Comparison of ENCODE assay signal across 11 cellular contexts in genomic region chr14:68392393-68393085, GRCh38.
DNase-seq lines count a peak whose midpoint lies in the region; ATAC-seq, FAIRE-seq and TF ChIP-seq lines count a peak whose summit lies in the region.
"Had no signal": no experiment of that assay in that cellular context is flagged by ENCODE, and none has a peak within 500 bp of the region (broad histone marks: within the 10 kb centered on the region; RNA-seq: fewer than 3 reads in every experiment).

No MANE protein-coding gene starts in this region.

- no peaks in the 10 kb centered on the region for H3K9me3 ChIP-seq in left lung

- BruUV-seq in Calu3 (replicated peaks; lab: Mats Ljungman, UMichigan): no TSS peak

- no peaks in the 10 kb centered on the region for H3K36me3 Mint-ChIP-seq in Calu3 (ENCODE audit: insufficient read depth, unreplicated experiment)

- no peak overlapping the region for H3K4me3 Mint-ChIP-seq in Calu3 (ENCODE audit: low read depth, unreplicated experiment)

- CTCF ChIA-PET in Calu3 (lab: Charles Lee): interaction anchor here (1.3 kb wide), 1 partner anchor 18 kb away, joined by 3 read pairs; no protein-coding TSS in a partner anchor

- peak overlapping the region; percentile 49 for H3K27ac ChIP-seq in angular gyrus (ENCODE audit: low read depth, low read length)
- H3K27ac ChIP-seq in left lung: peak overlapping the region; percentile 65 to 74
- H3K27ac ChIP-seq in skin epidermis: peak overlapping the region in 20 of 21 experiments; percentile 13 to 83 (median 66)
- H3K27ac ChIP-seq: epithelial cell of prostate had no signal

- FAIRE-seq in HTR-8/SVneo (lab: Jason Lieb, UNC): peak; percentile 90

- no peak overlapping the region for H3K4me3 ChIP-seq in left lung
- H3K4me3 ChIP-seq in skin epidermis: no peak overlapping the region

- no peaks in the 10 kb centered on the region for H3K36me3 ChIP-seq in left lung

- intact Hi-C loops in left lung (cut with DNase I) (loop anchor here in 1 of 2 donors (10.0 kb wide), 2 partner anchors 402 to 458 kb away; partner anchors contain the start of gene ZFP36L1), Calu3 (cut with micrococcal nuclease; ENCODE audit: unreplicated experiment) (no loop called here)

- H3K27me3 Mint-ChIP-seq in Calu3 (ENCODE audit: unreplicated experiment): no peaks in the 10 kb centered on the region

- no peaks in the 10 kb centered on the region for H3K9me3 Mint-ChIP-seq in Calu3 (ENCODE audit: low read depth, unreplicated experiment)

- DNase-seq in HTR-8/SVneo (ENCODE audit: insufficient read length, low spot score) (no peak), left lung (peak; percentile 80 to 84), NCI-H187 treated with DMSO at 0.1 percent for 48 hours (lab: John Stamatoyannopoulos, UW) (no peak), Calu3 (no peak), H4 (ENCODE audit: low spot score) (no peak)
- DNase-seq: activated CD4-positive, alpha-beta T cell treated with anti-CD3 and anti-CD28 coated beads for 4 hours; NCI-H345 had no signal

- H3K27ac Mint-ChIP-seq in Calu3 (ENCODE audit: unreplicated experiment): no peak overlapping the region

- H3K27me3 ChIP-seq in left lung: no peaks in the 10 kb centered on the region

- TF ChIP-seq CTCF in left lung (IDR thresholded peaks at IDR 0.05) (no peak), Calu3 (IDR thresholded peaks at IDR 0.05; ENCODE audit: unreplicated experiment) (no peak)

- H3K4me1 ChIP-seq in left lung: peaks cover 25 to 61% of the 10 kb centered on the region in 2 donors

- no peaks in the 10 kb centered on the region for H3K4me1 Mint-ChIP-seq in Calu3 (ENCODE audit: low read depth, unreplicated experiment)

- ATAC-seq in left lung: peak; percentile 46
- ATAC-seq in HG03045 (IDR thresholded peaks at IDR 0.05; ENCODE audit: unreplicated experiment): no peak

Comparison
In these comparisons a context has a peak if more than half of its experiments do, and no peak if none do; other contexts are left out.
1. DNase-seq: peak in left lung (2 of 2); none in HTR-8/SVneo (single experiment), NCI-H187 treated with DMSO at 0.1 percent for 48 hours (single experiment), Calu3 (single experiment) and H4 (single experiment).
2. Peak in every context shown above with its lines, with median percentiles within 50 percentile points of each other: H3K27ac ChIP-seq.